In the genomic region with DNA sequence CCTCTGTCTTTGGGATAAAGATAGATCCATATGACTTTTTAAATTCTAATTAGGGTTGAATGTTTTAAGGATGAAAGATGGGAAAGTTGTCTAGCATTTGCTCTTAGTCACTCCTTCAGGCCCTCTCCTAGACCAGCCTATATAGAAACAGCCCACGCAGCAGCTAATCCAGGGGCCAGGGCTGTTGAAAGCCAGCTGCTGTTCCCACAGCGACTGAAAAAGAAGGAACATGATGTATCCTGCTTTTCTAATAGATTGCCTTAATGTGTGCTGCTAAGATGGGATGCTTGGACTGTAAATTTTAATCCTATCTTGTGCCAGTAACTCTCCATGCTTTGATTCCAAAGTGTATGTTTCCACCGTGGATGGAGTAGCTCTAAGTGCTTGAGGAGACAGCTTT, we compare ENCODE assay signal across 1 cellular context.
TF ChIP-seq lines count a peak whose summit lies in the region.

No MANE protein-coding gene starts in this region.

TF ChIP-seq in GM23338, 12 proteins besides CTCF, POLR2A, EP300 and RAD21 (continued from another document):
- TF ChIP-seq, protein P1, sequence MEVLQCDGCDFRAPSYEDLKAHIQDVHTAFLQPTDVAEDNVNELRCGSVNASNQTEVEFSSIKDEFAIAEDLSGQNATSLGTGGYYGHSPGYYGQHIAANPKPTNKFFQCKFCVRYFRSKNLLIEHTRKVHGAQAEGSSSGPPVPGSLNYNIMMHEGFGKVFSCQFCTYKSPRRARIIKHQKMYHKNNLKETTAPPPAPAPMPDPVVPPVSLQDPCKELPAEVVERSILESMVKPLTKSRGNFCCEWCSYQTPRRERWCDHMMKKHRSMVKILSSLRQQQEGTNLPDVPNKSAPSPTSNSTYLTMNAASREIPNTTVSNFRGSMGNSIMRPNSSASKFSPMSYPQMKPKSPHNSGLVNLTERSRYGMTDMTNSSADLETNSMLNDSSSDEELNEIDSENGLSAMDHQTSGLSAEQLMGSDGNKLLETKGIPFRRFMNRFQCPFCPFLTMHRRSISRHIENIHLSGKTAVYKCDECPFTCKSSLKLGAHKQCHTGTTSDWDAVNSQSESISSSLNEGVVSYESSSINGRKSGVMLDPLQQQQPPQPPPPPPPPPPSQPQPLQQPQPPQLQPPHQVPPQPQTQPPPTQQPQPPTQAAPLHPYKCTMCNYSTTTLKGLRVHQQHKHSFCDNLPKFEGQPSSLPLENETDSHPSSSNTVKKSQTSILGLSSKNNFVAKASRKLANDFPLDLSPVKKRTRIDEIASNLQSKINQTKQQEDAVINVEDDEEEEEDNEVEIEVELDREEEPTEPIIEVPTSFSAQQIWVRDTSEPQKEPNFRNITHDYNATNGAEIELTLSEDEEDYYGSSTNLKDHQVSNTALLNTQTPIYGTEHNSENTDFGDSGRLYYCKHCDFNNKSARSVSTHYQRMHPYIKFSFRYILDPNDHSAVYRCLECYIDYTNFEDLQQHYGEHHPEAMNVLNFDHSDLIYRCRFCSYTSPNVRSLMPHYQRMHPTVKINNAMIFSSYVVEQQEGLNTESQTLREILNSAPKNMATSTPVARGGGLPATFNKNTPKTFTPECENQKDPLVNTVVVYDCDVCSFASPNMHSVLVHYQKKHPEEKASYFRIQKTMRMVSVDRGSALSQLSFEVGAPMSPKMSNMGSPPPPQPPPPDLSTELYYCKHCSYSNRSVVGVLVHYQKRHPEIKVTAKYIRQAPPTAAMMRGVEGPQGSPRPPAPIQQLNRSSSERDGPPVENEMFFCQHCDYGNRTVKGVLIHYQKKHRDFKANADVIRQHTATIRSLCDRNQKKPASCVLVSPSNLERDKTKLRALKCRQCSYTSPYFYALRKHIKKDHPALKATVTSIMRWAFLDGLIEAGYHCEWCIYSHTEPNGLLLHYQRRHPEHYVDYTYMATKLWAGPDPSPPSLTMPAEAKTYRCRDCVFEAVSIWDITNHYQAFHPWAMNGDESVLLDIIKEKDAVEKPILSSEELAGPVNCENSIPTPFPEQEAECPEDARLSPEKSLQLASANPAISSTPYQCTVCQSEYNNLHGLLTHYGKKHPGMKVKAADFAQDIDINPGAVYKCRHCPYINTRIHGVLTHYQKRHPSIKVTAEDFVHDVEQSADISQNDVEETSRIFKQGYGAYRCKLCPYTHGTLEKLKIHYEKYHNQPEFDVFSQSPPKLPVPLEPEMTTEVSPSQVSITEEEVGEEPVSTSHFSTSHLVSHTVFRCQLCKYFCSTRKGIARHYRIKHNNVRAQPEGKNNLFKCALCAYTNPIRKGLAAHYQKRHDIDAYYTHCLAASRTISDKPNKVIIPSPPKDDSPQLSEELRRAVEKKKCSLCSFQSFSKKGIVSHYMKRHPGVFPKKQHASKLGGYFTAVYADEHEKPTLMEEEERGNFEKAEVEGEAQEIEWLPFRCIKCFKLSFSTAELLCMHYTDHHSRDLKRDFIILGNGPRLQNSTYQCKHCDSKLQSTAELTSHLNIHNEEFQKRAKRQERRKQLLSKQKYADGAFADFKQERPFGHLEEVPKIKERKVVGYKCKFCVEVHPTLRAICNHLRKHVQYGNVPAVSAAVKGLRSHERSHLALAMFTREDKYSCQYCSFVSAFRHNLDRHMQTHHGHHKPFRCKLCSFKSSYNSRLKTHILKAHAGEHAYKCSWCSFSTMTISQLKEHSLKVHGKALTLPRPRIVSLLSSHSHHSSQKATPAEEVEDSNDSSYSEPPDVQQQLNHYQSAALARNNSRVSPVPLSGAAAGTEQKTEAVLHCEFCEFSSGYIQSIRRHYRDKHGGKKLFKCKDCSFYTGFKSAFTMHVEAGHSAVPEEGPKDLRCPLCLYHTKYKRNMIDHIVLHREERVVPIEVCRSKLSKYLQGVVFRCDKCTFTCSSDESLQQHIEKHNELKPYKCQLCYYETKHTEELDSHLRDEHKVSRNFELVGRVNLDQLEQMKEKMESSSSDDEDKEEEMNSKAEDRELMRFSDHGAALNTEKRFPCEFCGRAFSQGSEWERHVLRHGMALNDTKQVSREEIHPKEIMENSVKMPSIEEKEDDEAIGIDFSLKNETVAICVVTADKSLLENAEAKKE (CRISPR knock-in tag; IDR thresholded peaks at IDR 0.05), result no peak
- no peak for TF ChIP-seq EZH2 (IDR thresholded peaks at IDR 0.05; ENCODE audit: low read depth, unreplicated experiment)
- TF ChIP-seq JUNB (IDR thresholded peaks at IDR 0.05; ENCODE audit: unreplicated experiment), result no peak
- TF ChIP-seq EZH2phosphoT487 (IDR thresholded peaks at IDR 0.05; ENCODE audit: unreplicated experiment), result no peak
- TF ChIP-seq STAT1 (IDR thresholded peaks at IDR 0.05; ENCODE audit: unreplicated experiment), result no peak
- TF ChIP-seq POLR2AphosphoS5 (IDR thresholded peaks at IDR 0.05; ENCODE audit: low read depth), result no peak
- TF ChIP-seq ZNF331 (CRISPR knock-in tag; IDR thresholded peaks at IDR 0.05; ENCODE audit: low read depth), result no peak
- TF ChIP-seq, protein P2, sequence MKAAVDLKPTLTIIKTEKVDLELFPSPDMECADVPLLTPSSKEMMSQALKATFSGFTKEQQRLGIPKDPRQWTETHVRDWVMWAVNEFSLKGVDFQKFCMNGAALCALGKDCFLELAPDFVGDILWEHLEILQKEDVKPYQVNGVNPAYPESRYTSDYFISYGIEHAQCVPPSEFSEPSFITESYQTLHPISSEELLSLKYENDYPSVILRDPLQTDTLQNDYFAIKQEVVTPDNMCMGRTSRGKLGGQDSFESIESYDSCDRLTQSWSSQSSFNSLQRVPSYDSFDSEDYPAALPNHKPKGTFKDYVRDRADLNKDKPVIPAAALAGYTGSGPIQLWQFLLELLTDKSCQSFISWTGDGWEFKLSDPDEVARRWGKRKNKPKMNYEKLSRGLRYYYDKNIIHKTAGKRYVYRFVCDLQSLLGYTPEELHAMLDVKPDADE (IDR thresholded peaks at IDR 0.05), result no peak
- TF ChIP-seq, protein P3, sequence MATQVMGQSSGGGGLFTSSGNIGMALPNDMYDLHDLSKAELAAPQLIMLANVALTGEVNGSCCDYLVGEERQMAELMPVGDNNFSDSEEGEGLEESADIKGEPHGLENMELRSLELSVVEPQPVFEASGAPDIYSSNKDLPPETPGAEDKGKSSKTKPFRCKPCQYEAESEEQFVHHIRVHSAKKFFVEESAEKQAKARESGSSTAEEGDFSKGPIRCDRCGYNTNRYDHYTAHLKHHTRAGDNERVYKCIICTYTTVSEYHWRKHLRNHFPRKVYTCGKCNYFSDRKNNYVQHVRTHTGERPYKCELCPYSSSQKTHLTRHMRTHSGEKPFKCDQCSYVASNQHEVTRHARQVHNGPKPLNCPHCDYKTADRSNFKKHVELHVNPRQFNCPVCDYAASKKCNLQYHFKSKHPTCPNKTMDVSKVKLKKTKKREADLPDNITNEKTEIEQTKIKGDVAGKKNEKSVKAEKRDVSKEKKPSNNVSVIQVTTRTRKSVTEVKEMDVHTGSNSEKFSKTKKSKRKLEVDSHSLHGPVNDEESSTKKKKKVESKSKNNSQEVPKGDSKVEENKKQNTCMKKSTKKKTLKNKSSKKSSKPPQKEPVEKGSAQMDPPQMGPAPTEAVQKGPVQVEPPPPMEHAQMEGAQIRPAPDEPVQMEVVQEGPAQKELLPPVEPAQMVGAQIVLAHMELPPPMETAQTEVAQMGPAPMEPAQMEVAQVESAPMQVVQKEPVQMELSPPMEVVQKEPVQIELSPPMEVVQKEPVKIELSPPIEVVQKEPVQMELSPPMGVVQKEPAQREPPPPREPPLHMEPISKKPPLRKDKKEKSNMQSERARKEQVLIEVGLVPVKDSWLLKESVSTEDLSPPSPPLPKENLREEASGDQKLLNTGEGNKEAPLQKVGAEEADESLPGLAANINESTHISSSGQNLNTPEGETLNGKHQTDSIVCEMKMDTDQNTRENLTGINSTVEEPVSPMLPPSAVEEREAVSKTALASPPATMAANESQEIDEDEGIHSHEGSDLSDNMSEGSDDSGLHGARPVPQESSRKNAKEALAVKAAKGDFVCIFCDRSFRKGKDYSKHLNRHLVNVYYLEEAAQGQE (IDR thresholded peaks at IDR 0.05; ENCODE audit: unreplicated experiment), result no peak
